ENCODE assay signal across 14 cellular contexts in the genomic region with DNA sequence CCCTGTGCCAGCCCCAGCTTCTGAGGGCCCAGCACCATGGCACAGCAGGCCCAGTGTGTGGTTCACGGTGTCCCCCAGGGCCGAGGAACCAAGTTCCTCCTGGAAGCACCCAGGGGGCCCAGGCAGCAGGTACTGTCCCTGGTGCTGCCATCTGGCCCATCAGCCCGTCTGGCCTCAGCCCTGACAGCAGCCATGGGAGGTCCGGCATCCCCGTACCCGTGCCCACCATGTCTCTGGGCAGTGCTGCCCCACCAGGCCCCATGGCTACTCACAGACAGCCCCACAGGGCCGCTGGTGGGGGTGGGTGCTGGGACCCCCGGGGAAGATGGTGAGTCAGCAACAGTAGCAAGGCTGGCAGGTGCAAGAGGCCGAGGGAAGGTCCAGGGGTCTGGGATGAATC.
"Had no signal": no experiment of that assay in that cellular context is flagged by ENCODE, and none has a peak within 500 bp of the region (broad histone marks: within the 10 kb centered on the region; RNA-seq: fewer than 3 reads in every experiment).

No MANE protein-coding gene starts in this region.

- H3K36me3 ChIP-seq: esophagus muscularis mucosa, gastrocnemius medialis had no signal

- H3K27ac ChIP-seq: epithelial cell of prostate, esophagus muscularis mucosa, gastrocnemius medialis, psoas muscle had no signal

- H3K4me1 ChIP-seq: gastrocnemius medialis, psoas muscle had no signal

- DNase-seq: effector memory CD8-positive, alpha-beta T cell; gastrocnemius medialis; immature natural killer cell; left colon; mesendoderm; naive B cell; retina; small intestine; stimulated activated CD4-positive, alpha-beta T cell treated with anti-CD3 and anti-CD28 coated beads, Interleukin-2, amount 100 ng/mL, for 48 hours; stimulated activated naive CD4-positive, alpha-beta T cell treated with Interleukin-2 at 50 U/mL for 16 hours; trophoblast cell had no signal

- H3K27me3 ChIP-seq: esophagus muscularis mucosa had no signal

- H3K4me3 ChIP-seq: esophagus muscularis mucosa, gastrocnemius medialis, psoas muscle had no signal

- ATAC-seq: effector memory CD8-positive, alpha-beta T cell; gastrocnemius medialis; left colon; psoas muscle had no signal

- H3K9me3 ChIP-seq: esophagus muscularis mucosa, gastrocnemius medialis, psoas muscle had no signal
